In genomic region chr6:108922499-108922898, GRCh38 we compare ENCODE assay signal across 28 cellular contexts.
"Had no signal": no experiment of that assay in that cellular context is flagged by ENCODE, and none has a peak within 500 bp of the region (broad histone marks: within the 10 kb centered on the region; RNA-seq: fewer than 3 reads in every experiment).

No MANE protein-coding gene starts in this region.

- H3K4me3 ChIP-seq: adrenal gland, breast epithelium, MG63, SJSA1 had no signal

- H3K4me1 ChIP-seq: breast epithelium, SJSA1 had no signal

- H3K27me3 ChIP-seq: adrenal gland, breast epithelium, MG63, SJSA1 had no signal

- DNase-seq: activated CD4-positive, alpha-beta T cell treated with anti-CD3 and anti-CD28 coated beads for 4 hours; activated CD8-positive, alpha-beta memory T cell treated with anti-CD3 and anti-CD28 coated beads, Interleukin-2, amount 50 U/mL, for 4 hours; activated CD8-positive, alpha-beta T cell treated with anti-CD3 and anti-CD28 coated beads for 36 hours; activated gamma-delta T cell treated with Interleukin-2 at 50 U/mL for 16 hours; activated naive CD4-positive, alpha-beta T cell treated with anti-CD3 and anti-CD28 coated beads, Interleukin-2, amount 50 U/mL, for 16 hours; activated naive CD8-positive, alpha-beta T cell treated with anti-CD3 and anti-CD28 coated beads, Interleukin-2, amount 10 ng/mL, durations not matched to agents 7 days and 5 days; activated T-cell treated with anti-CD3 and anti-CD28 coated beads, Interleukin-2, amount 50 U/mL, for 72 hours; adrenal gland; anterior cingulate cortex; central memory CD4-positive, alpha-beta T cell; MG63; MV-4-11; NCI-H1092 treated with DMSO at 0.1 percent for 48 hours; NCI-H1436; NCI-H1694 treated with DMSO at 0.1 percent for 48 hours; NCI-H2029 treated with DMSO at 0.1 percent for 48 hours; NCI-H345; NCI-H510A; NCI-H526 treated with DMSO at 0.1 percent for 48 hours; NCI-H82; OCI-M1; SHP77; SW 1271 had no signal

- H3K36me3 ChIP-seq: adrenal gland, breast epithelium, MG63, SJSA1 had no signal

- H3K9me3 ChIP-seq: adrenal gland, breast epithelium, MG63, SJSA1 had no signal

- H3K27me3 Mint-ChIP-seq: activated CD8-positive, alpha-beta T cell treated with anti-CD3 and anti-CD28 coated beads for 36 hours had no signal

- H3K4me3 Mint-ChIP-seq: activated CD8-positive, alpha-beta T cell treated with anti-CD3 and anti-CD28 coated beads for 36 hours had no signal

- ATAC-seq: Panc1, SK-N-SH treated with all-trans-retinoic acid at 6 μM for 48 hours had no signal

- H3K27ac ChIP-seq: RWPE1, SJSA1 had no signal
